Comparison of ENCODE assay signal across 23 cellular contexts in the genomic region with DNA sequence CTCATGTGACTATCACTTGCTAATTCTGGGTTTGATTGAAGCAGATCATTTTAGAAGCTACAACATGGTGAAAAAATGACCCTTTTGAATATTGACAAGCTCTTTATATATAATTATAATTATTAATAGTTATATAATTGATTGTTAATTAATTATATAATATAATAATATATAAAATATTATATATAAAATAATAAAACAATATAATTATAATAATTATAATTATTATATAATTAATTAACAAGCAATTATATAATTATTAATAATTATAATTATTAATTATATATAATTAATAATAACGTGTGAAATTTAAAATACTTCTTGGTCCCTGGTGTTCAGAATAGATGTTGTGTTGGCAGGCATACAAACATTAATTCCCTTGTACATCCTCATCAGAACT.
A peak's percentile ranks its signal among the peaks of the same experiment; 100 is the strongest.
DNase-seq lines count a peak whose midpoint lies in the region; ATAC-seq, FAIRE-seq and TF ChIP-seq lines count a peak whose summit lies in the region.
"Had no signal": no experiment of that assay in that cellular context is flagged by ENCODE, and none has a peak within 500 bp of the region (broad histone marks: within the 10 kb centered on the region; RNA-seq: fewer than 3 reads in every experiment).

No MANE protein-coding gene starts in this region.

- H3K27me3 Mint-ChIP-seq in WTC11 (ENCODE audit: low read depth): no peaks in the 10 kb centered on the region
- H3K27me3 Mint-ChIP-seq: CD4-positive, alpha-beta T cell; CD8-positive, alpha-beta memory T cell had no signal

- no peaks in the 10 kb centered on the region for H3K4me1 ChIP-seq in small intestine (ENCODE audit: control insufficient read depth in 2 of 2, insufficient read depth in 1 of 2, low read depth in 1 of 2, low read length in 1 of 2)
- H3K4me1 ChIP-seq: BE2C; BLaER1 treated with 17β-estradiol and CSF1 and Interleukin-3, amounts not matched to agents 10 nM and 100 nM had no signal

- no peak for TF ChIP-seq CTCF in WTC11 (IDR thresholded peaks at IDR 0.05)

- H3K9me3 Mint-ChIP-seq in WTC11: no peaks in the 10 kb centered on the region
- H3K9me3 Mint-ChIP-seq: GM23338, H9 had no signal

- DNase-seq in WTC11 (ENCODE audit: low spot score) (no peak), frontal cortex (ENCODE audit: low spot score in 2 of 2) (no peak), small intestine (no peak), NCI-H526 treated with DMSO at 0.1 percent for 48 hours (lab: John Stamatoyannopoulos, UW) (no peak)
- DNase-seq: 8988T; AML-193; BE2C; CD4-positive, alpha-beta T cell; CD8-positive, alpha-beta memory T cell; DMS 273 treated with DMSO at 0.1 percent for 48 hours; DMS79; EL; GF-D8; H9 had no signal

- no peaks in the 10 kb centered on the region for H3K4me1 Mint-ChIP-seq in WTC11
- H3K4me1 Mint-ChIP-seq: CD14-positive monocyte; CD8-positive, alpha-beta memory T cell; GM23338; H9 had no signal

- no peaks in the 10 kb centered on the region for H3K36me3 ChIP-seq in small intestine (ENCODE audit: control insufficient read depth in 2 of 2, insufficient read depth in 2 of 2, low read length in 2 of 2)
- H3K36me3 ChIP-seq: BE2C; BLaER1 treated with 17β-estradiol and CSF1 and Interleukin-3, amounts not matched to agents 10 nM and 100 nM had no signal

- H3K36me3 Mint-ChIP-seq in WTC11: no peaks in the 10 kb centered on the region
- H3K36me3 Mint-ChIP-seq: CD14-positive monocyte; CD8-positive, alpha-beta memory T cell had no signal

- no peak overlapping the region for H3K4me3 Mint-ChIP-seq in WTC11
- H3K4me3 Mint-ChIP-seq: CD14-positive monocyte; CD4-positive, alpha-beta T cell; CD8-positive, alpha-beta memory T cell; GM23338; H9 had no signal

- CTCF ChIA-PET in WTC11 (lab: Charles Lee): no interaction called here

- no peaks in the 10 kb centered on the region for H3K27me3 ChIP-seq in small intestine (ENCODE audit: control insufficient read depth in 2 of 2, insufficient read depth in 2 of 2, low read length in 2 of 2)
- H3K27me3 ChIP-seq: BE2C; BLaER1 treated with 17β-estradiol and CSF1 and Interleukin-3, amounts not matched to agents 10 nM and 100 nM had no signal

- no peaks in the 10 kb centered on the region for H3K9me3 ChIP-seq in small intestine (ENCODE audit: control insufficient read depth, low read depth)
- H3K9me3 ChIP-seq: BE2C; BLaER1 treated with 17β-estradiol and CSF1 and Interleukin-3, amounts not matched to agents 10 nM and 100 nM had no signal

- no peak overlapping the region for H3K4me3 ChIP-seq in small intestine (ENCODE audit: low read depth in 1 of 2, low read length in 2 of 2)
- H3K4me3 ChIP-seq: BLaER1 treated with 17β-estradiol and CSF1 and Interleukin-3, amounts not matched to agents 10 nM and 100 nM; GM23338 had no signal

- no peak overlapping the region for H3K27ac Mint-ChIP-seq in WTC11
- H3K27ac Mint-ChIP-seq: CD14-positive monocyte; CD4-positive, alpha-beta T cell; CD8-positive, alpha-beta memory T cell; GM23338; H9 had no signal

- H3K27ac ChIP-seq in small intestine (ENCODE audit: low read depth in 1 of 2, low read length in 1 of 2): no peak overlapping the region
- H3K27ac ChIP-seq: BLaER1 treated with 17β-estradiol and CSF1 and Interleukin-3, amounts not matched to agents 10 nM and 100 nM had no signal

- ATAC-seq in WTC11: no peak
- no peak for ATAC-seq in GM18502 (IDR thresholded peaks at IDR 0.05; ENCODE audit: poor library complexity, unreplicated experiment)
- no peak for ATAC-seq in GM21526 (IDR thresholded peaks at IDR 0.05; ENCODE audit: low FRiP score, unreplicated experiment)
- ATAC-seq: GM23338, HCT116 had no signal

- FAIRE-seq in G401.6 (lab: Jason Lieb, UNC) (peak; percentile 97), frontal cortex (lab: Jason Lieb, UNC) (peak; percentile 65), small intestine (lab: Jason Lieb, UNC) (peak; percentile 76)
- FAIRE-seq: GM12892, GM19239 had no signal

- POLR2A ChIA-PET in WTC11 (lab: Charles Lee): no interaction called here

- WGBS in small intestine, 3 donors: 79 to 81% (median 79%) methylated on average over 1 of the region's 1 CpG

TF ChIP-seq in WTC11, 78 proteins besides CTCF, POLR2A, EP300 and RAD21:
- TF ChIP-seq HMGA2 (CRISPR knock-in tag; IDR thresholded peaks at IDR 0.05) (peak; percentile 96; the same call in 1 of the 2 replicates), NFYB (CRISPR knock-in tag; conservative IDR thresholded peaks at IDR 0.05; ENCODE audit: low read depth) (no peak), CREB1 (CRISPR knock-in tag; IDR thresholded peaks at IDR 0.05) (no peak), JUN (CRISPR knock-in tag; IDR thresholded peaks at IDR 0.05) (no peak), TEAD4 (CRISPR knock-in tag; IDR thresholded peaks at IDR 0.05) (no peak), RORB (CRISPR knock-in tag; IDR thresholded peaks at IDR 0.05) (no peak)
- TF ChIP-seq, protein P1, sequence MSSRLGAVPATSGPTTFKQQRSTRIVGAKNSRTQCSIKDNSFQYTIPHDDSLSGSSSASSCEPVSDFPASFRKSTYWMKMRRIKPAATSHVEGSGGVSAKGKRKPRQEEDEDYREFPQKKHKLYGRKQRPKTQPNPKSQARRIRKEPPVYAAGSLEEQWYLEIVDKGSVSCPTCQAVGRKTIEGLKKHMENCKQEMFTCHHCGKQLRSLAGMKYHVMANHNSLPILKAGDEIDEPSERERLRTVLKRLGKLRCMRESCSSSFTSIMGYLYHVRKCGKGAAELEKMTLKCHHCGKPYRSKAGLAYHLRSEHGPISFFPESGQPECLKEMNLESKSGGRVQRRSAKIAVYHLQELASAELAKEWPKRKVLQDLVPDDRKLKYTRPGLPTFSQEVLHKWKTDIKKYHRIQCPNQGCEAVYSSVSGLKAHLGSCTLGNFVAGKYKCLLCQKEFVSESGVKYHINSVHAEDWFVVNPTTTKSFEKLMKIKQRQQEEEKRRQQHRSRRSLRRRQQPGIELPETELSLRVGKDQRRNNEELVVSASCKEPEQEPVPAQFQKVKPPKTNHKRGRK (CRISPR knock-in tag; IDR thresholded peaks at IDR 0.05; ENCODE audit: borderline replicate concordance): no peak
